8 cellular contexts compared by ENCODE assay signal in the genomic region with DNA sequence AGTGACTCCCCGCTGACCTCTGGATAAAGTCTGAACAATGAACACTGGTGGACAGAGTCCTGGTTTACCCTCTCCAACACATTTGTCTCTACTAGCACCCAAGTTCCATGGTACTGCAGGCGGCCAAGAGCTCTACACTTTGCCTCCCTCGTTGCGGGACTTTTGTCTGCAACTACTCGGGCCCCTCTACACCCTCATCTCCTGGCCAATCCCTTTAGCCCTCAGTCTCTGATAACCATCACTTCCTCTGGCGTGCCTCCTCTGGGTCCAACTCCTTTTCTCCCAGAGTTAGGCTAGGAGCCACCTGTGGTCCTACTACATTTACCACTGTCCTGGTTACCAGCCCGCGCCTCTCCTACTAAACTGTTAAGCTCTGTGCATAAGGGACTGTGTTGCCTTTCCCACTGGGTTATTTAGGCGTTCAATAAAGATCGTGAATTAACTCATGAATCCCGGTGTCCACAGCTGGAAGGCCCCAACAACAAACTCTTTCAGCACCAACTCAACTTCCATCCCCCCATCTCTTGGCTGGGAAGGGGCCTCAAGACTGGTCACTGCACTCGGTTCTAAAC. TPM values are rescaled to one million over a fixed set of nuclear protein-coding genes. Genes with fewer than 3 reads are reported as not detected.
DNase-seq lines count a peak whose midpoint lies in the region; ATAC-seq, FAIRE-seq and TF ChIP-seq lines count a peak whose summit lies in the region.

No MANE protein-coding gene starts in this region.

- H3K4me2 ChIP-seq in hepatocyte = peak overlapping the region; percentile 90

- H4K20me1 ChIP-seq in hepatocyte (ENCODE audit: insufficient read depth, poor library complexity, severe bottlenecking) = peaks cover 5% of the 10 kb centered on the region

- H3K36me3 Mint-ChIP-seq in activated T-cell treated with anti-CD3 and anti-CD28 coated beads, Interleukin-2, amount 50 U/mL, for 72 hours (ENCODE audit: insufficient read depth in 2 of 2) = peaks cover 0 to 13% of the 10 kb centered on the region in 2 donors

- no peaks in the 10 kb centered on the region for H3K36me3 ChIP-seq in hepatocyte (replicated peaks; ENCODE audit: insufficient read depth, low read depth)

- peak; percentile 5 for ATAC-seq in HG03378 (IDR thresholded peaks at IDR 0.05; ENCODE audit: unreplicated experiment)
- no peak for ATAC-seq in activated T-cell treated with anti-CD3 and anti-CD28 coated beads, Interleukin-2, amount 50 U/mL, for 72 hours (replicated peaks in 1 of 2)
- no peak for ATAC-seq in HG02981 (IDR thresholded peaks at IDR 0.05; ENCODE audit: unreplicated experiment)
- ATAC-seq in HG02588 (IDR thresholded peaks at IDR 0.05; ENCODE audit: unreplicated experiment) = no peak

- H3K4me3 Mint-ChIP-seq in activated T-cell treated with anti-CD3 and anti-CD28 coated beads, Interleukin-2, amount 50 U/mL, for 72 hours = peak overlapping the region; percentile 99 to 100

- TF ChIP-seq CTCF in hepatocyte (IDR thresholded peaks at IDR 0.05; ENCODE audit: poor library complexity) = no peak

- H3K4me1 Mint-ChIP-seq in activated T-cell treated with anti-CD3 and anti-CD28 coated beads, Interleukin-2, amount 50 U/mL, for 72 hours (ENCODE audit: low read depth) = peaks cover 56% of the 10 kb centered on the region

- no peaks in the 10 kb centered on the region for H3K27me3 Mint-ChIP-seq in activated T-cell treated with anti-CD3 and anti-CD28 coated beads, Interleukin-2, amount 50 U/mL, for 72 hours (ENCODE audit: low read depth)

- peak overlapping the region; percentile 99 for H2AFZ ChIP-seq in hepatocyte

- peak overlapping the region; percentile 69 for H3K4me3 ChIP-seq in hepatocyte
- peak overlapping the region; percentile 80 for H3K4me3 ChIP-seq in skeletal muscle cell (ENCODE audit: low read depth, low read length)

- DNase-seq in Ammon's horn (ENCODE audit: low spot score) (peak; percentile 5), hepatocyte (ENCODE audit: low spot score) (peak; percentile 7), skeletal muscle cell (ENCODE audit: low read depth) (no peak), H54 (ENCODE audit: insufficient read length, low spot score) (no peak)
- DNase-seq in activated T-cell treated with anti-CD3 and anti-CD28 coated beads, Interleukin-2, amount 50 U/mL, for 72 hours = no peak

- TF ChIP-seq POLR2A in H54 (IDR thresholded peaks at IDR 0.05; ENCODE audit: low read depth, low read length) = no peak

- H3K9me3 Mint-ChIP-seq in activated T-cell treated with anti-CD3 and anti-CD28 coated beads, Interleukin-2, amount 50 U/mL, for 72 hours = peaks cover 0 to 2% of the 10 kb centered on the region in 2 donors

- WGBS in hepatocyte (ENCODE audit: low lambda C conversion rate, missing lambda C conversion rate) = 17% methylated on average over 12 of the region's 12 CpGs

- peaks cover 14% of the 10 kb centered on the region for H3K4me1 ChIP-seq in hepatocyte (ENCODE audit: insufficient read depth)

- H3K27me3 ChIP-seq in hepatocyte = no peaks in the 10 kb centered on the region

- H3K9me2 ChIP-seq in hepatocyte (replicated peaks; ENCODE audit: insufficient read depth) = no peaks in the 10 kb centered on the region

- H3K27ac ChIP-seq in hepatocyte = peak overlapping the region; percentile 98

- no peak for FAIRE-seq in H54 (lab: Jason Lieb, UNC)

- peaks cover 52% of the 10 kb centered on the region for H3K79me2 ChIP-seq in hepatocyte

- H3K9me3 ChIP-seq in hepatocyte (ENCODE audit: low read depth) = no peaks in the 10 kb centered on the region

- H3K27ac Mint-ChIP-seq in activated T-cell treated with anti-CD3 and anti-CD28 coated beads, Interleukin-2, amount 50 U/mL, for 72 hours = peak overlapping the region; percentile 98

RNA-seq across cellular contexts. Expression of a gene that starts 0.8 kb away (rescaled TPM):
- total RNA-seq in activated T-cell treated with anti-CD3 and anti-CD28 coated beads, Interleukin-2, amount 50 U/mL, for 72 hours = 10 to 100 TPM; 31.9 to 47.1 TPM
- total RNA-seq in hepatocyte = 18.5 and 22.3 TPM in 2 replicates
- 32.1 and 33.7 TPM in 2 replicates for polyA plus RNA-seq in hepatocyte

RNA-seq across cellular contexts. Expression of a gene that starts 26.6 kb away (rescaled TPM):
- 10 to 100 TPM; 13.3 to 14.4 TPM for total RNA-seq in activated T-cell treated with anti-CD3 and anti-CD28 coated beads, Interleukin-2, amount 50 U/mL, for 72 hours
- total RNA-seq in hepatocyte = 30.9 and 32.6 TPM in 2 replicates
- 29.7 and 33.8 TPM in 2 replicates for polyA plus RNA-seq in hepatocyte

Comparison
In these comparisons a context has a peak if more than half of its experiments do, and no peak if none do; other contexts are left out.
1. DNase-seq: peak in Ammon's horn (single experiment) and hepatocyte (single experiment); none in activated T-cell treated with anti-CD3 and anti-CD28 coated beads, Interleukin-2, amount 50 U/mL, for 72 hours (0 of 2), skeletal muscle cell (single experiment) and H54 (single experiment).